8 cellular contexts compared by ENCODE assay signal in the genomic region with DNA sequence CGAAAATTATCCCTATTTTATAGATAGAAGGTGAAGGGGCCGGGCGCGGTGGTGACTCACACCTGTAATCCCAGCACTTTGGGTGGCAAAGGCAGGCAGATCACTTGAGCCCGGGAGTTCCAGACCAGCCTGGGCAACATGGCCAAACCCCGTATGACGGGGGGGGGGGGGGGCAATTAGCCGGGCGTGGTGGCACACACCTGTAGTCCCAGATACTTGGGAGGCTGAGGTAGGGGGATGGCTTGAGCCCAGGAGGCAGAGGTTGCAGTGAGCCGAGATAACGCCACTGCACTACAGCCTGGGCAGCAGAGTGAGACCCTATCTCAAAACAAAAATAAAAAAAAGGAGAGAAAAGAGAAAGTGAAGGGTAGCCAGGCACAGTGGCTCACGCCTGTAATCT. TPM values are rescaled to one million over a fixed set of nuclear protein-coding genes. Genes with fewer than 3 reads are reported as not detected.
DNase-seq lines count a peak whose midpoint lies in the region; ATAC-seq and TF ChIP-seq lines count a peak whose summit lies in the region.

No MANE protein-coding gene starts in this region.

- H3K79me2 ChIP-seq in DND-41 (ENCODE audit: insufficient read depth, low read length) (peaks cover 57% of the 10 kb centered on the region), OCI-LY3 (ENCODE audit: low read length) (peaks cover 59% of the 10 kb centered on the region), parathyroid adenoma (peaks cover 26% of the 10 kb centered on the region)

- H3K9me3 ChIP-seq in DND-41 (ENCODE audit: insufficient read depth, low read length, severe bottlenecking): no peaks in the 10 kb centered on the region
- H3K9me3 ChIP-seq in OCI-LY3 (ENCODE audit: insufficient read depth, low read length): no peaks in the 10 kb centered on the region
- H3K9me3 ChIP-seq in parathyroid adenoma (ENCODE audit: control insufficient read depth, low read length): no peaks in the 10 kb centered on the region

- H3K4me1 ChIP-seq in DND-41 (ENCODE audit: insufficient read depth, low read length): peaks cover 22% of the 10 kb centered on the region
- peaks cover 19% of the 10 kb centered on the region for H3K4me1 ChIP-seq in OCI-LY3 (ENCODE audit: low read length)
- peaks cover 3% of the 10 kb centered on the region for H3K4me1 ChIP-seq in parathyroid adenoma

- peak overlapping the region; percentile 99 for H3K27ac Mint-ChIP-seq in endothelial cell (ENCODE audit: unreplicated experiment)

- no peaks in the 10 kb centered on the region for H3K9me3 Mint-ChIP-seq in endothelial cell (ENCODE audit: unreplicated experiment)

- H4K20me1 ChIP-seq in DND-41 (ENCODE audit: insufficient read depth, low read length) (no peaks in the 10 kb centered on the region; the same call in 1 of the 2 replicates), OCI-LY3 (ENCODE audit: insufficient read depth, low read length) (no peaks in the 10 kb centered on the region)

- H3K4me2 ChIP-seq in DND-41 (ENCODE audit: insufficient read depth, low read length) (peak overlapping the region; percentile 66), OCI-LY3 (ENCODE audit: low read length) (peak overlapping the region; percentile 97), parathyroid adenoma (ENCODE audit: low read length) (no peak overlapping the region)

- ATAC-seq in DND-41 (ENCODE audit: insufficient read depth, low read depth) (no peak), GM18858 (IDR thresholded peaks at IDR 0.05; ENCODE audit: unreplicated experiment) (no peak)

- H3K4me3 Mint-ChIP-seq in endothelial cell (ENCODE audit: unreplicated experiment): peak overlapping the region; percentile 97

- no peak for TF ChIP-seq CTCF in DND-41 (IDR thresholded peaks at IDR 0.05; ENCODE audit: borderline replicate concordance, extremely low read depth, low read length, poor library complexity, severe bottlenecking)
- no peak for TF ChIP-seq CTCF in OCI-LY3 (IDR thresholded peaks at IDR 0.05; ENCODE audit: low read depth, low read length)
- TF ChIP-seq CTCF in endothelial cell (IDR thresholded peaks at IDR 0.05; ENCODE audit: unreplicated experiment): no peak
- TF ChIP-seq CTCF in parathyroid adenoma (IDR thresholded peaks at IDR 0.05): no peak

- no peak overlapping the region for H3K27ac ChIP-seq in DND-41 (ENCODE audit: low read length)
- no peak overlapping the region for H3K27ac ChIP-seq in OCI-LY3 (ENCODE audit: low read length)
- no peak overlapping the region for H3K27ac ChIP-seq in parathyroid adenoma

- no peak for DNase-seq in DND-41
- no peak for DNase-seq in endothelial cell (ENCODE audit: low spot score)
- DNase-seq in activated CD8-positive, alpha-beta memory T cell treated with anti-CD3 and anti-CD28 coated beads, Interleukin-2, amount 50 U/mL, for 48 hours: no peak
- DNase-seq in NCI-H345 treated with DMSO at 0.1 percent for 48 hours (lab: John Stamatoyannopoulos, UW; ENCODE audit: unreplicated experiment): no peak
- no peak for DNase-seq in cortex of kidney (lab: John Stamatoyannopoulos, UW)

- H3K4me3 ChIP-seq in DND-41 (ENCODE audit: low read depth in 1 of 2, low read length in 2 of 2) (peak overlapping the region in 1 of 2 experiments; percentile 75; a peak in 3 of 4 replicates), OCI-LY3 (ENCODE audit: low read length) (peak overlapping the region; percentile 97), parathyroid adenoma (ENCODE audit: low read depth, low read length) (peak overlapping the region; percentile 91)

- H3K9ac ChIP-seq in DND-41 (ENCODE audit: low read depth, low read length) (peak overlapping the region; percentile 68), OCI-LY3 (ENCODE audit: low read length) (no peak overlapping the region; the same call in 1 of the 2 replicates), parathyroid adenoma (no peak overlapping the region)

- H3K36me3 ChIP-seq in DND-41 (ENCODE audit: insufficient read depth, low read length) (no peaks in the 10 kb centered on the region), OCI-LY3 (replicated peaks; ENCODE audit: low read depth, low read length) (peaks cover 3% of the 10 kb centered on the region), parathyroid adenoma (ENCODE audit: control insufficient read depth, insufficient read depth, low read length) (no peaks in the 10 kb centered on the region)

- H3K36me3 Mint-ChIP-seq in endothelial cell (ENCODE audit: low read depth, unreplicated experiment): peaks cover 4% of the 10 kb centered on the region

- peaks cover 5% of the 10 kb centered on the region for H3K27me3 ChIP-seq in DND-41 (ENCODE audit: insufficient read depth, low read length, poor library complexity)
- H3K27me3 ChIP-seq in OCI-LY3 (ENCODE audit: low read depth, low read length): 0 out of 2 replicates have a peak, but pooled peaks cover 4% of the 10 kb centered on the region
- no peaks in the 10 kb centered on the region for H3K27me3 ChIP-seq in parathyroid adenoma (ENCODE audit: control insufficient read depth, insufficient read depth, low read length)

- H2AFZ ChIP-seq in DND-41 (ENCODE audit: low read depth, low read length) (no peak overlapping the region), OCI-LY3 (ENCODE audit: low read depth, low read length) (no peak overlapping the region), parathyroid adenoma (no peak overlapping the region)

- peaks cover 20% of the 10 kb centered on the region for H3K4me1 Mint-ChIP-seq in endothelial cell (ENCODE audit: unreplicated experiment)

- H3K27me3 Mint-ChIP-seq in endothelial cell (ENCODE audit: unreplicated experiment): peaks cover 5% of the 10 kb centered on the region

RNA-seq across cellular contexts. Expression of a gene that starts 1.4 kb away (rescaled TPM):
- total RNA-seq in endothelial cell (ENCODE audit: unreplicated experiment): 40.6 TPM

RNA-seq across cellular contexts. Expression of a gene that starts 1.5 kb away (rescaled TPM):
- 2.4 TPM for total RNA-seq in endothelial cell (ENCODE audit: unreplicated experiment)
